18 cellular contexts compared by ENCODE assay signal in genomic region chr10:73867871-73868631, GRCh38. TPM values are rescaled to one million over a fixed set of nuclear protein-coding genes. Genes with fewer than 3 reads are reported as not detected.
DNase-seq lines count a peak whose midpoint lies in the region; ATAC-seq, FAIRE-seq and TF ChIP-seq lines count a peak whose summit lies in the region.
"Had no signal": no experiment of that assay in that cellular context is flagged by ENCODE, and none has a peak within 500 bp of the region (broad histone marks: within the 10 kb centered on the region; RNA-seq: fewer than 3 reads in every experiment).

No MANE protein-coding gene starts in this region.

- H3K9me3 Mint-ChIP-seq in IgD-negative memory B cell: no peaks in the 10 kb centered on the region
- H3K9me3 Mint-ChIP-seq in activated naive CD8-positive, alpha-beta T cell (ENCODE audit: low read depth): no peaks in the 10 kb centered on the region
- H3K9me3 Mint-ChIP-seq: central memory CD8-positive, alpha-beta T cell had no signal

- TF ChIP-seq CTCF in stomach (IDR thresholded peaks at IDR 0.05) (no peak), D721Med (IDR thresholded peaks at IDR 0.05; ENCODE audit: insufficient read depth, missing control alignments) (no peak)

- no peak for FAIRE-seq in D721Med (lab: Jason Lieb, UNC)
- FAIRE-seq: GM12878, TTC549 had no signal

- H3K4me1 Mint-ChIP-seq in IgD-negative memory B cell: peaks cover 44 to 60% (median 44%) of the 10 kb centered on the region in 3 donors
- H3K4me1 Mint-ChIP-seq in activated naive CD8-positive, alpha-beta T cell (ENCODE audit: low read depth): peaks cover 97% of the 10 kb centered on the region

- peak; percentile 35 to 67 for ATAC-seq in right cardiac atrium
- no peak for ATAC-seq in HG02938 (IDR thresholded peaks at IDR 0.05; ENCODE audit: unreplicated experiment)
- ATAC-seq: GM12878, HCT116 had no signal

- H3K9me3 ChIP-seq in right cardiac atrium (ENCODE audit: control insufficient read depth, low read length) (no peaks in the 10 kb centered on the region), stomach (no peaks in the 10 kb centered on the region)

- H3K36me3 ChIP-seq in stomach: peaks cover 14 to 76% (median 57%) of the 10 kb centered on the region in 4 donors

- peak overlapping the region; percentile 34 to 88 (median 74) for H3K27ac Mint-ChIP-seq in IgD-negative memory B cell
- H3K27ac Mint-ChIP-seq in activated naive CD8-positive, alpha-beta T cell: peak overlapping the region; percentile 92

- peak overlapping the region in 1 of 4 donors; percentile 17 for H3K4me3 Mint-ChIP-seq in IgD-negative memory B cell
- H3K4me3 Mint-ChIP-seq in activated naive CD8-positive, alpha-beta T cell: no peak overlapping the region
- H3K4me3 Mint-ChIP-seq: central memory CD8-positive, alpha-beta T cell had no signal

- peaks cover 5% of the 10 kb centered on the region for H3K4me1 ChIP-seq in right cardiac atrium (ENCODE audit: control insufficient read depth, insufficient read depth, low read length)
- H3K4me1 ChIP-seq in stomach: peaks cover 53 to 100% (median 76%) of the 10 kb centered on the region in 4 donors

- H3K4me3 ChIP-seq in right cardiac atrium (ENCODE audit: low read length): no peak overlapping the region
- H3K4me3 ChIP-seq in stomach: no peak overlapping the region
- H3K4me3 ChIP-seq: GM12878 had no signal

- peaks cover under 1% of the 10 kb centered on the region for H3K36me3 Mint-ChIP-seq in IgD-negative memory B cell
- no peaks in the 10 kb centered on the region for H3K36me3 Mint-ChIP-seq in activated naive CD8-positive, alpha-beta T cell

- H3K27me3 ChIP-seq in right cardiac atrium (ENCODE audit: control insufficient read depth, insufficient read depth): no peaks in the 10 kb centered on the region
- H3K27me3 ChIP-seq in stomach: no peaks in the 10 kb centered on the region

- DNase-seq in right cardiac atrium: peak in 1 of 3 donors; percentile 23
- no peak for DNase-seq in stomach
- no peak for DNase-seq in KG1 (lab: John Stamatoyannopoulos, UW)
- no peak for DNase-seq in D721Med (ENCODE audit: insufficient read length, low spot score)
- no peak for DNase-seq in stimulated activated CD8-positive, alpha-beta memory T cell treated with anti-CD3 and anti-CD28 coated beads, Interleukin-4, amount 100 ng/mL, for 48 hours
- DNase-seq: DMS53; NCI-H226; nucleus accumbens; stimulated activated CD4-positive, alpha-beta T cell treated with anti-CD3 and anti-CD28 coated beads, Interleukin-1b, Interleukin-23, amount 100 ng/mL, for 48 hours; stimulated activated naive CD4-positive, alpha-beta T cell treated with Interleukin-2 at 50 U/mL for 16 hours had no signal

- H3K27ac ChIP-seq in right cardiac atrium (ENCODE audit: low read length): no peak overlapping the region
- H3K27ac ChIP-seq in stomach: peak overlapping the region in 4 of 5 donors; percentile 40 to 77 (median 68)
- H3K27ac ChIP-seq: KMS-11 had no signal

- no peaks in the 10 kb centered on the region for H3K27me3 Mint-ChIP-seq in IgD-negative memory B cell
- H3K27me3 Mint-ChIP-seq in activated naive CD8-positive, alpha-beta T cell: no peaks in the 10 kb centered on the region
- H3K27me3 Mint-ChIP-seq: central memory CD8-positive, alpha-beta T cell had no signal

- 69% methylated on average over 11 of the region's 11 CpGs for WGBS in right cardiac atrium
- 78 to 90% (median 85%) methylated on average over 11 of the region's 11 CpGs for WGBS in stomach, 5 donors

- no peak for TF ChIP-seq POLR2A in stomach (IDR thresholded peaks at IDR 0.05)

- TF ChIP-seq EP300 in stomach (IDR thresholded peaks at IDR 0.05): no peak

- intact Hi-C loops in right cardiac atrium (cut with DNase I): no loop called here
- intact Hi-C loops in stomach (cut with DNase I; ENCODE audit: low total_unique reads): no loop called here

RNA-seq across cellular contexts. Expression of gene CAMK2G, which starts 6.3 kb away (rescaled TPM):
- polyA plus RNA-seq in IgD-negative memory B cell (7.2 TPM), right cardiac atrium (7.3 TPM), stomach (10 to 100 TPM in 2 of 3 donors, 1 to 10 TPM in 1; 7.5 to 22.8 (median 11.0) TPM)
- total RNA-seq in right cardiac atrium (10 to 100 TPM; 10.0 to 18.2 (median 13.7) TPM), stomach (10 to 100 TPM; 28.8 to 93.3 (median 31.9) TPM)

RNA-seq across cellular contexts. Expression of gene PLAU, which starts 42.9 kb away (rescaled TPM):
- polyA plus RNA-seq in IgD-negative memory B cell: not detected
- total RNA-seq in right cardiac atrium: 1 to 10 TPM; 4.8 to 7.1 (median 5.6) TPM
- 7.0 TPM for polyA plus RNA-seq in right cardiac atrium
- total RNA-seq in stomach: 10 to 100 TPM in 2 of 5 donors, 1 to 10 TPM in 2, not detected in 1; 5.5 to 16.1 (median 9.3) TPM
- polyA plus RNA-seq in stomach: 10 to 100 TPM in 1 of 3 donors, 1 to 10 TPM in 2; 9.6 to 39.5 (median 9.9) TPM

RNA-seq across cellular contexts. Expression of gene NDST2, which starts 56.7 kb away (rescaled TPM):
- polyA plus RNA-seq in IgD-negative memory B cell (21.4 TPM), right cardiac atrium (9.6 TPM), stomach (1 to 10 TPM; 3.5 to 9.8 (median 6.5) TPM)
- total RNA-seq in right cardiac atrium (10 to 100 TPM; 13.8 to 17.5 (median 15.5) TPM), stomach (10 to 100 TPM in 4 of 5 donors, 1 to 10 TPM in 1; 2.3 to 97.4 (median 16.7) TPM)
